Comparison of ENCODE assay signal across 21 cellular contexts in the genomic region with DNA sequence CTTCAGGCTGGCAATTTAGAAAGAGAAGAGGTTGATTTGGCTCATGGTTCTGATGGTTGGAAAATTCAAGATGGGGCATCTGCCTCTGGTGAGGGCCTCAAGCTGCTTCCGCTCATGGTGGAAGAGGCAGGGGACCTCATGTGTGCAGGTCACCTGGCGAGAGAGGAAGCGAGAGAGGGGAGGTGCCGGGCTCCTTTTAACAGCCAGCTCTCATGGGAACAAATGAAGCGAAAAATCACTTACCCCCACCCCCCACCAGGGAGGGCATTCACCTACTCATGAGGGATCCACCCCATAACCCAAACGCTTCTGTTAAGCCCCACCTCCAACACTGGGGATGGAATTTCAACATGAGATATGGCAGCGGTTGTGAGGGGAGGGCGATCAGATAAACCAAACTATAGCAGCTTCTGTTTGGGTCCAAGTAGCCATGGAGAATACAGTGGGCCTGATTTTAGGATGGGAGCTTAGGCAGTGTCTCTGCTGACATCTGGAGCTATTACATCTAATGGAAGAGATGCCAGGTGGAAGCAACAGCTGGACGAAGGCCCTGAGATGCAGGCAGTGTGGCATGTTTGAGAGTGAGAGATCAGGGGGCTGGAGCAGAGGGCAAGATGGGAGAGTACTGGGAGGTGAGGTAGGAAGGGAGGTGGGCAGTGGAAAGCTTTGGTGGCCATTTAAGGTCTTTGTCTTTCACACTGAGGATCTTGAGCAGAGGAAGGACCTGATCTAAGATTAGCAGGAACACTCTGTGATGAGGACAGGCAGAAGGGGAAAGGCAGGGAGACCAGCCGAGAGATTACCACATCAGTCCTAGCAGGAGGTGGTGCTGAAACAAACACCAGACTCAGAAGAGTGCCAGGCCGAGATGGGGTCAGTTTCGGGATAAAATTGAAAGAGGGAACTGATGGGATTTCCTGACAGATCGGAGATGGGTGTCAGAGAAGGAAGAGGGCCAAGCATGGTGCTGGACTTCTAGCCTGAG.
DNase-seq lines count a peak whose midpoint lies in the region; ATAC-seq and TF ChIP-seq lines count a peak whose summit lies in the region.
"Had no signal": no experiment of that assay in that cellular context is flagged by ENCODE, and none has a peak within 500 bp of the region (broad histone marks: within the 10 kb centered on the region; RNA-seq: fewer than 3 reads in every experiment).

No MANE protein-coding gene starts in this region.

- H3K9me3 Mint-ChIP-seq in T-helper 1 cell treated with Interleukin-12 subunit alpha and Interleukin-12 subunit beta and Interleukin-4 antibody, amounts not matched to agents 30 μg/mL and 1 μg/mL, for 36 hours: no peaks in the 10 kb centered on the region
- H3K9me3 Mint-ChIP-seq in IgD-negative memory B cell (peaks cover 0 to 5% (median 4%) of the 10 kb centered on the region in 3 donors), mesothelial cell of epicardium (no peaks in the 10 kb centered on the region)
- H3K9me3 Mint-ChIP-seq in stimulated activated effector memory CD8-positive, alpha-beta T cell treated with anti-CD3 and anti-CD28 coated beads, Interleukin-12 subunit alpha, Interleukin-12 subunit beta, amount 100 ng/mL, for 72 hours: no peaks in the 10 kb centered on the region
- H3K9me3 Mint-ChIP-seq: activated CD4-positive, alpha-beta memory T cell treated with anti-CD3 and anti-CD28 coated beads for 36 hours; nephron had no signal

- no peak for ATAC-seq in stimulated activated effector memory CD8-positive, alpha-beta T cell treated with anti-CD3 and anti-CD28 coated beads, Interleukin-12 subunit alpha, Interleukin-12 subunit beta, amount 100 ng/mL, for 72 hours
- ATAC-seq: HCT116 had no signal

- H3K27me3 Mint-ChIP-seq in T-helper 1 cell treated with Interleukin-12 subunit alpha and Interleukin-12 subunit beta and Interleukin-4 antibody, amounts not matched to agents 30 μg/mL and 1 μg/mL, for 36 hours (ENCODE audit: low read depth): no peaks in the 10 kb centered on the region
- no peaks in the 10 kb centered on the region for H3K27me3 Mint-ChIP-seq in IgD-negative memory B cell
- H3K27me3 Mint-ChIP-seq in mesothelial cell of epicardium (ENCODE audit: low read depth): no peaks in the 10 kb centered on the region
- H3K27me3 Mint-ChIP-seq: activated CD4-positive, alpha-beta memory T cell treated with anti-CD3 and anti-CD28 coated beads for 36 hours had no signal

- peaks cover 47% of the 10 kb centered on the region for H3K4me1 Mint-ChIP-seq in T-helper 1 cell treated with Interleukin-12 subunit alpha and Interleukin-12 subunit beta and Interleukin-4 antibody, amounts not matched to agents 30 μg/mL and 1 μg/mL, for 36 hours (ENCODE audit: low read depth)
- H3K4me1 Mint-ChIP-seq in IgD-negative memory B cell (peaks cover 17 to 24% (median 19%) of the 10 kb centered on the region in 3 donors), mesothelial cell of epicardium (peaks cover 7% of the 10 kb centered on the region)
- H3K4me1 Mint-ChIP-seq in stimulated activated effector memory CD8-positive, alpha-beta T cell treated with anti-CD3 and anti-CD28 coated beads, Interleukin-12 subunit alpha, Interleukin-12 subunit beta, amount 100 ng/mL, for 72 hours: peaks cover 64% of the 10 kb centered on the region

- H3K36me3 Mint-ChIP-seq in T-helper 1 cell treated with Interleukin-12 subunit alpha and Interleukin-12 subunit beta and Interleukin-4 antibody, amounts not matched to agents 30 μg/mL and 1 μg/mL, for 36 hours (ENCODE audit: low read depth): peaks cover 36% of the 10 kb centered on the region
- peaks cover 4% of the 10 kb centered on the region for H3K36me3 Mint-ChIP-seq in IgD-negative memory B cell
- peaks cover 27% of the 10 kb centered on the region for H3K36me3 Mint-ChIP-seq in stimulated activated effector memory CD8-positive, alpha-beta T cell treated with anti-CD3 and anti-CD28 coated beads, Interleukin-12 subunit alpha, Interleukin-12 subunit beta, amount 100 ng/mL, for 72 hours
- no peaks in the 10 kb centered on the region for H3K36me3 Mint-ChIP-seq in mesothelial cell of epicardium

- H3K4me3 Mint-ChIP-seq in T-helper 1 cell treated with Interleukin-12 subunit alpha and Interleukin-12 subunit beta and Interleukin-4 antibody, amounts not matched to agents 30 μg/mL and 1 μg/mL, for 36 hours: no peak overlapping the region
- H3K4me3 Mint-ChIP-seq in IgD-negative memory B cell (peak overlapping the region in 2 of 4 donors; percentile 78 to 84), mesothelial cell of epicardium (no peak overlapping the region)
- H3K4me3 Mint-ChIP-seq in stimulated activated effector memory CD8-positive, alpha-beta T cell treated with anti-CD3 and anti-CD28 coated beads, Interleukin-12 subunit alpha, Interleukin-12 subunit beta, amount 100 ng/mL, for 72 hours: no peak overlapping the region
- H3K4me3 Mint-ChIP-seq: activated CD4-positive, alpha-beta memory T cell treated with anti-CD3 and anti-CD28 coated beads for 36 hours; nephron had no signal

- TF ChIP-seq CTCF in choroid plexus epithelial cell (conservative IDR thresholded peaks at IDR 0.05; ENCODE audit: low read depth, low read length) (no peak), mesothelial cell of epicardium (IDR thresholded peaks at IDR 0.05; ENCODE audit: unreplicated experiment) (no peak)

- DNase-seq in T-helper 1 cell (no peak), choroid plexus epithelial cell (ENCODE audit: low read depth) (peak; percentile 54), mesothelial cell of epicardium (ENCODE audit: low spot score in 2 of 2, unreplicated experiment in 2 of 2) (no peak), cerebellar cortex (ENCODE audit: low spot score) (no peak)
- DNase-seq in stimulated activated effector memory CD8-positive, alpha-beta T cell treated with anti-CD3 and anti-CD28 coated beads, Interleukin-12 subunit alpha, Interleukin-12 subunit beta, amount 100 ng/mL, for 72 hours (ENCODE audit: low spot score in 2 of 2): no peak
- DNase-seq in activated effector memory CD4-positive, alpha-beta T cell treated with Interleukin-2 at 50 U/mL for 16 hours: no peak
- DNase-seq: activated CD4-positive, alpha-beta memory T cell treated with anti-CD3 and anti-CD28 coated beads for 36 hours; activated naive CD4-positive, alpha-beta T cell treated with anti-CD3 and anti-CD28 coated beads, Interleukin-2, amount 50 U/mL, for 16 hours; central memory CD4-positive, alpha-beta T cell; heart left ventricle; left cardiac atrium; MG63; NCI-H2029; NCI-H69; stimulated activated CD4-positive, alpha-beta T cell treated with anti-CD3 and anti-CD28 coated beads, Interleukin-4, amount 100 ng/mL, for 4 hours; stimulated activated naive CD4-positive, alpha-beta T cell treated with Interleukin-2 at 50 U/mL for 16 hours; T1000 had no signal

- H3K27ac Mint-ChIP-seq in T-helper 1 cell treated with Interleukin-12 subunit alpha and Interleukin-12 subunit beta and Interleukin-4 antibody, amounts not matched to agents 30 μg/mL and 1 μg/mL, for 36 hours: peak overlapping the region; percentile 34
- peak overlapping the region in 2 of 3 donors; percentile 3 to 14 for H3K27ac Mint-ChIP-seq in IgD-negative memory B cell
- peak overlapping the region; percentile 39 for H3K27ac Mint-ChIP-seq in stimulated activated effector memory CD8-positive, alpha-beta T cell treated with anti-CD3 and anti-CD28 coated beads, Interleukin-12 subunit alpha, Interleukin-12 subunit beta, amount 100 ng/mL, for 72 hours
- H3K27ac Mint-ChIP-seq in mesothelial cell of epicardium: no peak overlapping the region
- H3K27ac Mint-ChIP-seq: activated CD4-positive, alpha-beta memory T cell treated with anti-CD3 and anti-CD28 coated beads for 36 hours; nephron had no signal

- H3K4me3 ChIP-seq in choroid plexus epithelial cell (ENCODE audit: low read depth, low read length): no peak overlapping the region
- H3K4me3 ChIP-seq: heart left ventricle, MG63 had no signal
